24 cellular contexts compared by ENCODE assay signal in the genomic region with DNA sequence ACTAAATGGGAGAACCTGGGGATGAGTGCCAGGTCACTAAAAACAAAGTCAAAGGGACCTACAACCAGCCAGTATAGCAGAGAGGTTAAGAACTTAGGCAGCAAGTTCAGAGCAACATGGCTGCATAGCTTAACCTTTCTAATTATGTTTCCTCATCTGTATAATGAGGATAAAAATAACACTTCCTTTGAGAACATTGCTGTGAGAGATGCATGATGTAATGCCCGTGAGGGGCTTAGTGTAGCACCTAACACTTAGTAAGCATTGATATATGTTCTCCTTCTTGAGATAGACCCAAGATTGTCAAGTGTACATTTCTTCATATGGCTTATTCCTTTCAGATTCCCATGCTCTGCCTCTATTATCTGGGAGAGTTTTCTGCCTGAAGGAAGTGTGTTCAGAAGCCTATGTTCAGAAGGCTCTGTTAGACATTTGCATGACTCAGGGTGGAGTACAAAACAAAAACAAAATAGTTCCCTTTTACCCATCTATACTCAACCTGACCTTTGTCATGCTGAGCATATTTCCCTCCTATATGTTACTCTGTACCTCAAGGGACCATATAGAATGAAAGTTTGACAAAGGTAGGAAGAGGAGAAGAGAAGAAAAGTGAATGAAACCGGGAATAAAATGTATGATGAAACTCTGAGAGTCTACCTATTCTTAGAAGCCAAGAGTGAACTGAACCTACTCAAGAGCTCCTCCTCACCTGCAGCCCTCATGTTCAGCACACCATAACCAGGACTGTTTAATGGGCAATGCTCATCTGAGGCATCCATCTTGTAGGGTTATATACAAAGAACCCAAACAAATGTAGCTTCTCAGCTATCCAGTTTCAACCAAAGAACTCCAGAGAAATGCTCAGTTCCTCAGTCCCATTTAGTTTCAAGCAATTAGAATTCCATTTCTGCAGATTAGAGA.
DNase-seq lines count a peak whose midpoint lies in the region; ATAC-seq, FAIRE-seq and TF ChIP-seq lines count a peak whose summit lies in the region.
"Had no signal": no experiment of that assay in that cellular context is flagged by ENCODE, and none has a peak within 500 bp of the region (broad histone marks: within the 10 kb centered on the region; RNA-seq: fewer than 3 reads in every experiment).

No MANE protein-coding gene starts in this region.

- no TSS peak for BruUV-seq in GM12878 (replicated peaks; lab: Mats Ljungman, UMichigan)

- 0% methylated on average over 2 of the region's 2 CpGs for WGBS in GM12878 (ENCODE audit: insufficient coverage, insufficient replicate concordance, low lambda C conversion rate, missing lambda C conversion rate)

- no peak for TF ChIP-seq CTCF in GM12878 (IDR thresholded peaks at IDR 0.05 in 2 of 3, conservative IDR thresholded peaks at IDR 0.05 in 1 of 3; ENCODE audit: control insufficient read depth in 2 of 3, extremely low read depth in 1 of 3, insufficient read depth in 1 of 3, low read depth in 3 of 3, low read length in 3 of 3)
- TF ChIP-seq CTCF in osteoblast (IDR thresholded peaks at IDR 0.05; ENCODE audit: extremely low read depth, low read depth, low read length), result no peak

- CTCF ChIA-PET in GM12878 (lab: Yijun Ruan, JAX), result interaction anchor here (0.7 to 1.1 kb wide), 2 partner anchors 9 to 33 kb away, joined by 3 to 4 read pairs; no protein-coding TSS in a partner anchor

- no peak overlapping the region for H3K4me3 ChIP-seq in GM12878
- no peak overlapping the region for H3K4me3 ChIP-seq in osteoblast (ENCODE audit: insufficient read depth, low read length)
- H3K4me3 ChIP-seq: testis, uterus had no signal

- H3K36me3 ChIP-seq in GM12878 (ENCODE audit: control insufficient read depth in 2 of 2, insufficient read depth in 2 of 2, low read length in 1 of 2), result no peaks in the 10 kb centered on the region
- H3K36me3 ChIP-seq in osteoblast (ENCODE audit: insufficient read depth, low read length), result no peaks in the 10 kb centered on the region
- H3K36me3 ChIP-seq: uterus had no signal

- H3K4me1 ChIP-seq in GM12878 (ENCODE audit: control insufficient read depth, insufficient read depth, low read length), result peaks cover 14% of the 10 kb centered on the region
- H3K4me1 ChIP-seq in osteoblast (ENCODE audit: insufficient read depth, low read length), result no peaks in the 10 kb centered on the region
- H3K4me1 ChIP-seq: testis, uterus had no signal

- SMC1A ChIA-PET in GM12878 (lab: Charles Lee; ENCODE audit: uncharacterized antibody, unreplicated experiment), result interaction anchor here (1.0 to 3.0 kb wide), 4 partner anchors 8 to 96 kb away, joined by 3 to 13 read pairs (median 5); no protein-coding TSS in a partner anchor

- no peak overlapping the region for H3K9ac ChIP-seq in GM12878 (ENCODE audit: control insufficient read depth, insufficient read depth, low read length)

- DNase-seq in GM12878 (ENCODE audit: low read depth, low spot score), result no peak
- no peak for DNase-seq in inferior parietal cortex (ENCODE audit: extremely low spot score)
- DNase-seq in activated T-cell treated with anti-CD3 and anti-CD28 coated beads, Interleukin-2, amount 50 U/mL, for 48 hours, result no peak
- no peak for DNase-seq in osteoblast (ENCODE audit: insufficient read length, low spot score, missing footprints)
- DNase-seq in Right ventricle myocardium inferior (ENCODE audit: missing footprints), result no peak
- DNase-seq: activated naive CD4-positive, alpha-beta T cell treated with anti-CD3 and anti-CD28 coated beads for 36 hours; activated T-cell treated with anti-CD3 and anti-CD28 coated beads, Interleukin-2, amount 50 U/mL, for 4 hours; CD4-positive, CD25-positive, alpha-beta regulatory T cell; central memory CD4-positive, alpha-beta T cell; glutamatergic neuron; Karpas-422; NCI-H187; NCI-H774; nucleus accumbens; SHP77 treated with DMSO at 0.1 percent for 48 hours; small intestine; stimulated activated CD4-positive, alpha-beta T cell treated with anti-CD3 and anti-CD28 coated beads, Interleukin-2, amount 100 ng/mL, for 24 hours; stimulated activated naive B cell treated with anti-CD40 and anti-IgM and Interleukin-4, amounts not matched to agents 10 μg/mL and 1 μg/mL and 100 μg/mL, for 72 hours; T-cell; testis; uterus had no signal

- RAD21 ChIA-PET in GM12878 (lab: Charles Lee; ENCODE audit: unreplicated experiment), result interaction anchor here (0.7 to 1.4 kb wide), 5 partner anchors 10 to 501 kb away, joined by 3 to 4 read pairs (median 3); no protein-coding TSS in a partner anchor

- no peak overlapping the region; the same call in 1 of the 2 replicates for H3K4me2 ChIP-seq in GM12878 (ENCODE audit: control insufficient read depth, insufficient read depth)
- no peak overlapping the region for H3K4me2 ChIP-seq in osteoblast (ENCODE audit: insufficient read depth, low read length)

- FAIRE-seq in GM12878 (lab: Jason Lieb, UNC), result no peak
- FAIRE-seq: small intestine had no signal

- TF ChIP-seq RAD21 in GM12878 (IDR thresholded peaks at IDR 0.05; ENCODE audit: insufficient read depth, low read depth, low read length), result no peak

- intact Hi-C loops in GM12878 (cut with micrococcal nuclease; ENCODE audit: unreplicated experiment) (no loop called here), Right ventricle myocardium inferior (cut with DNase I) (no loop called here)

- H3K27me3 ChIP-seq in GM12878 (replicated peaks in 1 of 2; ENCODE audit: control insufficient read depth in 2 of 2, insufficient read depth in 2 of 2, low read length in 1 of 2) (no peaks in the 10 kb centered on the region), osteoblast (ENCODE audit: insufficient read depth, low read length) (no peaks in the 10 kb centered on the region)
- H3K27me3 ChIP-seq: testis, uterus had no signal

- ATAC-seq in GM18511 (IDR thresholded peaks at IDR 0.05; ENCODE audit: unreplicated experiment), result peak; percentile 61
- peak; percentile 49 for ATAC-seq in GM21515 (IDR thresholded peaks at IDR 0.05; ENCODE audit: unreplicated experiment)
- peak; percentile 79 for ATAC-seq in HG03025 (IDR thresholded peaks at IDR 0.05; ENCODE audit: low FRiP score, unreplicated experiment)
- ATAC-seq in GM12878, result peak; percentile 69
- no peak for ATAC-seq in Right ventricle myocardium inferior
- ATAC-seq: activated T-cell treated with anti-CD3 and anti-CD28 coated beads, Interleukin-2, amount 50 U/mL, for 4 hours; stimulated activated naive B cell treated with anti-CD40 and anti-IgM and Interleukin-4, amounts not matched to agents 10 μg/mL and 1 μg/mL and 100 μg/mL, for 72 hours; T-cell had no signal

- H4K20me1 ChIP-seq in GM12878 (ENCODE audit: control insufficient read depth, insufficient read depth) (no peaks in the 10 kb centered on the region), osteoblast (ENCODE audit: insufficient read depth, low read length) (no peaks in the 10 kb centered on the region)

- H3K79me2 ChIP-seq in GM12878 (ENCODE audit: control insufficient read depth, insufficient read depth, low read length), result no peaks in the 10 kb centered on the region
- no peaks in the 10 kb centered on the region for H3K79me2 ChIP-seq in osteoblast (ENCODE audit: insufficient read depth, low read length)

- no peak for TF ChIP-seq POLR2A in GM12878 (IDR thresholded peaks at IDR 0.05; ENCODE audit: low read depth, low read length)

- in situ Hi-C loops in GM12878 (cut with MboI), result no loop called here

- H2AFZ ChIP-seq in GM12878 (ENCODE audit: control insufficient read depth, low read depth, low read length), result peak overlapping the region; percentile 36
- no peak overlapping the region for H2AFZ ChIP-seq in osteoblast (ENCODE audit: low read length)

- TF ChIP-seq EP300 in GM12878 (IDR thresholded peaks at IDR 0.05; ENCODE audit: borderline replicate concordance in 1 of 2, control insufficient read depth in 1 of 2, low read depth in 2 of 2, low read length in 2 of 2), result no peak

- peaks cover 5% of the 10 kb centered on the region; the same call in 2 of the 3 replicates for H3K9me3 ChIP-seq in GM12878 (replicated peaks; ENCODE audit: control insufficient read depth, insufficient read depth, low read length)
- no peaks in the 10 kb centered on the region for H3K9me3 ChIP-seq in osteoblast (ENCODE audit: low read depth, low read length)
- H3K9me3 ChIP-seq: testis, uterus had no signal

- POLR2A ChIA-PET in GM12878 (lab: Charles Lee), result interaction anchor here (0.9 to 1.6 kb wide), 3 partner anchors 14 to 51 kb away, joined by 3 to 4 read pairs (median 3); no protein-coding TSS in a partner anchor

- H3K27ac ChIP-seq in GM12878 (ENCODE audit: control insufficient read depth, insufficient read depth), result peak overlapping the region; percentile 42
- no peak overlapping the region for H3K27ac ChIP-seq in osteoblast (ENCODE audit: low read depth, low read length)
- H3K27ac ChIP-seq: testis, uterus had no signal

TF ChIP-seq in GM12878, 131 proteins besides CTCF, POLR2A, EP300 and RAD21:
- TF ChIP-seq TCF7 (IDR thresholded peaks at IDR 0.05; ENCODE audit: borderline replicate concordance) (no peak), CBFB (IDR thresholded peaks at IDR 0.05; ENCODE audit: low read depth) (no peak), NFIC (IDR thresholded peaks at IDR 0.05; ENCODE audit: low read depth, low read length) (peak; percentile 42; the same call in 1 of the 2 replicates), ATF7 (IDR thresholded peaks at IDR 0.05; ENCODE audit: low read depth) (peak; percentile 62), YY1 (IDR thresholded peaks at IDR 0.05; ENCODE audit: low read depth, low read length) (0 out of 2 replicates have a peak, but pooled peaks have one; percentile 6), MEF2A (IDR thresholded peaks at IDR 0.05; ENCODE audit: insufficient read depth, low read depth, low read length) (peak; percentile 43; the same call in 1 of the 2 replicates)
